1 cellular context compared by ENCODE assay signal in the genomic region with DNA sequence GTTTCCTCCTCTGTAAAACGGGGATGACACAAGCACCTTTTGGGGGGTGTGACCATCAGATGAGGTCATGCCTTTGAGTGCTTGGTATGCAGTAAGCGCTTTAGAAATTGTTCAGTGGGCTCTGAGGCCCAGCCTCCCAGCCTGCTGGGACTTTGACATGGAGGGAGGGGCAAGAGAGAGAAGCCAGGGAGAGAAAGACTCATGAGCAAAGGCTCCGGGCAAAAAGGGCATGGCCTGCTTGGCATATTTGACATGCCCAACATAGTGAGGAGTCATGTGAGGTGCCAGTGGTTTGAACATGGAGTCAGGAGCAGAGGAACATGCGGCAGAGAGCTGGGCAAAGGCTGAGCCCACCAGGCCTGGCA.
TF ChIP-seq lines count a peak whose summit lies in the region.

No MANE protein-coding gene starts in this region.

TF ChIP-seq in HepG2, 621 proteins besides CTCF, POLR2A, EP300 and RAD21:
- TF ChIP-seq MTF2 (CRISPR knock-in tag; IDR thresholded peaks at IDR 0.05; ENCODE audit: borderline replicate concordance): 0 out of 2 replicates have a peak, but pooled peaks have one; percentile 62
- no peak for TF ChIP-seq ZNF496 (CRISPR knock-in tag; IDR thresholded peaks at IDR 0.05; ENCODE audit: insufficient replicate concordance)
- 0 out of 2 replicates have a peak, but pooled peaks have one; percentile 15 for TF ChIP-seq TRIM24 (CRISPR knock-in tag; IDR thresholded peaks at IDR 0.05)
- TF ChIP-seq MAFF (IDR thresholded peaks at IDR 0.05; ENCODE audit: low read depth, low read length): no peak
- no peak for TF ChIP-seq ZNF512B (CRISPR knock-in tag; IDR thresholded peaks at IDR 0.05; ENCODE audit: borderline replicate concordance)
- no peak for TF ChIP-seq BHLHE40 (IDR thresholded peaks at IDR 0.05; ENCODE audit: low read length)
- TF ChIP-seq, protein P1, sequence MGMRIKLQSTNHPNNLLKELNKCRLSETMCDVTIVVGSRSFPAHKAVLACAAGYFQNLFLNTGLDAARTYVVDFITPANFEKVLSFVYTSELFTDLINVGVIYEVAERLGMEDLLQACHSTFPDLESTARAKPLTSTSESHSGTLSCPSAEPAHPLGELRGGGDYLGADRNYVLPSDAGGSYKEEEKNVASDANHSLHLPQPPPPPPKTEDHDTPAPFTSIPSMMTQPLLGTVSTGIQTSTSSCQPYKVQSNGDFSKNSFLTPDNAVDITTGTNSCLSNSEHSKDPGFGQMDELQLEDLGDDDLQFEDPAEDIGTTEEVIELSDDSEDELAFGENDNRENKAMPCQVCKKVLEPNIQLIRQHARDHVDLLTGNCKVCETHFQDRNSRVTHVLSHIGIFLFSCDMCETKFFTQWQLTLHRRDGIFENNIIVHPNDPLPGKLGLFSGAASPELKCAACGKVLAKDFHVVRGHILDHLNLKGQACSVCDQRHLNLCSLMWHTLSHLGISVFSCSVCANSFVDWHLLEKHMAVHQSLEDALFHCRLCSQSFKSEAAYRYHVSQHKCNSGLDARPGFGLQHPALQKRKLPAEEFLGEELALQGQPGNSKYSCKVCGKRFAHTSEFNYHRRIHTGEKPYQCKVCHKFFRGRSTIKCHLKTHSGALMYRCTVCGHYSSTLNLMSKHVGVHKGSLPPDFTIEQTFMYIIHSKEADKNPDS (CRISPR knock-in tag; IDR thresholded peaks at IDR 0.05): 0 out of 2 replicates have a peak, but pooled peaks have one; percentile 38
- no peak for TF ChIP-seq TRIM22 (IDR thresholded peaks at IDR 0.05)
- no peak for TF ChIP-seq ZNF800 (CRISPR knock-in tag; IDR thresholded peaks at IDR 0.05)
- TF ChIP-seq ATF7 (IDR thresholded peaks at IDR 0.05): peak; percentile 55
- no peak for TF ChIP-seq ATF7 (CRISPR knock-in tag; IDR thresholded peaks at IDR 0.05)
- TF ChIP-seq ADNP (CRISPR knock-in tag; IDR thresholded peaks at IDR 0.05): no peak
- no peak for TF ChIP-seq SMAD1 (CRISPR knock-in tag; IDR thresholded peaks at IDR 0.05; ENCODE audit: borderline replicate concordance, low read depth)
- 0 out of 2 replicates have a peak, but pooled peaks have one; percentile 34 for TF ChIP-seq FOXO4 (CRISPR knock-in tag; conservative IDR thresholded peaks at IDR 0.05)
